Comparison of ENCODE assay signal across 1 cellular context in the genomic region with DNA sequence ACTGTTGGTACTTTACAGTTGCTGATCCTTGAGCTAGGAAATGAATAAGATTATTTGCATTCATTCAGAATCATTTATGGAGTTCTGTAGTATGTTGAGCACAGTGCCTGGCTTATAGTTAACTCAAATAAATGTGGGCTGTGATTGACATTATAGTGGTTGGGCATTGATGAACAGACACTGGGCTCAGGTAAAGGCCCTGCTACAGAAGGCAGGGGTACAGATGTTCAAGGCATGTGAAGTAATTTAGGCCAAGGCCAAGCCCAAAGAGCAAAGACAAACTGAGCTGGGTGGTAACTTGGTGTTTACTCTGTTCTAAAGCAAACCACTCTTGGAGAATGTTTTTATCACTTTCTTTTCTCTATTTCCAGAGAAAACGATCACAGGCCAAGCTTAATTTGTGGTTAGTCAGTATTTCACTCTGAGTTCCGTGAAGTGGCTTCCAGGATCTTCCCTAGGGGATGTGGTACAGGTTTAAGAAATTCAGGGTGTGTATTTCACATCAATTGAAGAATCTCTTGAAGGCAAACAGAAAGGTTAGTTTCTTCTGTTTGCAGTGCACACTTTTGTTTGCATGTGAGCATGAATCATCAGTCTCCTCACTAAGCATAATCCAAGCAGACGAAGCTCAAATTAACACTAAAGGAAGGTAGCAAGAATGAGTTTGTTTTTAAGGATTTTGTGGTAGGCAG.
TF ChIP-seq lines count a peak whose summit lies in the region.

No MANE protein-coding gene starts in this region.

TF ChIP-seq in HepG2, 621 proteins besides CTCF, POLR2A, EP300 and RAD21 (continued from another document and continues in another):
- peak; percentile 77 for TF ChIP-seq GATAD2A (CRISPR knock-in tag; IDR thresholded peaks at IDR 0.05)
- no peak for TF ChIP-seq YEATS4 (CRISPR knock-in tag; IDR thresholded peaks at IDR 0.05; ENCODE audit: borderline replicate concordance)
- no peak for TF ChIP-seq GZF1 (CRISPR knock-in tag; IDR thresholded peaks at IDR 0.05)
- TF ChIP-seq SAFB2 (CRISPR knock-in tag; IDR thresholded peaks at IDR 0.05; ENCODE audit: borderline replicate concordance, low read depth), result no peak
- TF ChIP-seq BORCS8-MEF2B (CRISPR knock-in tag; IDR thresholded peaks at IDR 0.05), result no peak
- no peak for TF ChIP-seq THAP11 (CRISPR knock-in tag; IDR thresholded peaks at IDR 0.05)
- TF ChIP-seq KLF16 (CRISPR knock-in tag; IDR thresholded peaks at IDR 0.05), result no peak
- TF ChIP-seq ZNF264 (CRISPR knock-in tag; IDR thresholded peaks at IDR 0.05), result no peak; the same call in 1 of the 2 replicates
- peak; percentile 90; the same call in 1 of the 2 replicates for TF ChIP-seq HMG20B (CRISPR knock-in tag; conservative IDR thresholded peaks at IDR 0.05)
- TF ChIP-seq, protein P1, sequence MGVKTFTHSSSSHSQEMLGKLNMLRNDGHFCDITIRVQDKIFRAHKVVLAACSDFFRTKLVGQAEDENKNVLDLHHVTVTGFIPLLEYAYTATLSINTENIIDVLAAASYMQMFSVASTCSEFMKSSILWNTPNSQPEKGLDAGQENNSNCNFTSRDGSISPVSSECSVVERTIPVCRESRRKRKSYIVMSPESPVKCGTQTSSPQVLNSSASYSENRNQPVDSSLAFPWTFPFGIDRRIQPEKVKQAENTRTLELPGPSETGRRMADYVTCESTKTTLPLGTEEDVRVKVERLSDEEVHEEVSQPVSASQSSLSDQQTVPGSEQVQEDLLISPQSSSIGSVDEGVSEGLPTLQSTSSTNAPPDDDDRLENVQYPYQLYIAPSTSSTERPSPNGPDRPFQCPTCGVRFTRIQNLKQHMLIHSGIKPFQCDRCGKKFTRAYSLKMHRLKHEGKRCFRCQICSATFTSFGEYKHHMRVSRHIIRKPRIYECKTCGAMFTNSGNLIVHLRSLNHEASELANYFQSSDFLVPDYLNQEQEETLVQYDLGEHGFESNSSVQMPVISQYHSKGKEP (CRISPR knock-in tag; IDR thresholded peaks at IDR 0.05), result no peak
- TF ChIP-seq ZNF644 (CRISPR knock-in tag; IDR thresholded peaks at IDR 0.05; ENCODE audit: low read depth), result no peak
- TF ChIP-seq, protein P2, sequence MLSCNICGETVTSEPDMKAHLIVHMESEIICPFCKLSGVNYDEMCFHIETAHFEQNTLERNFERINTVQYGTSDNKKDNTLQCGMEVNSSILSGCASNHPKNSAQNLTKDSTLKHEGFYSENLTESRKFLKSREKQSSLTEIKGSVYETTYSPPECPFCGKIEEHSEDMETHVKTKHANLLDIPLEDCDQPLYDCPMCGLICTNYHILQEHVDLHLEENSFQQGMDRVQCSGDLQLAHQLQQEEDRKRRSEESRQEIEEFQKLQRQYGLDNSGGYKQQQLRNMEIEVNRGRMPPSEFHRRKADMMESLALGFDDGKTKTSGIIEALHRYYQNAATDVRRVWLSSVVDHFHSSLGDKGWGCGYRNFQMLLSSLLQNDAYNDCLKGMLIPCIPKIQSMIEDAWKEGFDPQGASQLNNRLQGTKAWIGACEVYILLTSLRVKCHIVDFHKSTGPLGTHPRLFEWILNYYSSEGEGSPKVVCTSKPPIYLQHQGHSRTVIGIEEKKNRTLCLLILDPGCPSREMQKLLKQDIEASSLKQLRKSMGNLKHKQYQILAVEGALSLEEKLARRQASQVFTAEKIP (CRISPR knock-in tag; IDR thresholded peaks at IDR 0.05; ENCODE audit: borderline replicate concordance), result no peak
- no peak for TF ChIP-seq ZNF780A (CRISPR knock-in tag; IDR thresholded peaks at IDR 0.05)
- TF ChIP-seq, protein P3, sequence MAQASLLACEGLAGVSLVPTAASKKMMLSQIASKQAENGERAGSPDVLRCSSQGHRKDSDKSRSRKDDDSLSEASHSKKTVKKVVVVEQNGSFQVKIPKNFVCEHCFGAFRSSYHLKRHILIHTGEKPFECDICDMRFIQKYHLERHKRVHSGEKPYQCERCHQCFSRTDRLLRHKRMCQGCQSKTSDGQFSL (CRISPR knock-in tag; IDR thresholded peaks at IDR 0.05), result no peak
- 0 out of 2 replicates have a peak, but pooled peaks have one; percentile 26 for TF ChIP-seq CCDC6 (CRISPR knock-in tag; IDR thresholded peaks at IDR 0.05)
- 0 out of 2 replicates have a peak, but pooled peaks have one; percentile 56 for TF ChIP-seq FOXJ3 (CRISPR knock-in tag; IDR thresholded peaks at IDR 0.05; ENCODE audit: borderline replicate concordance)
- TF ChIP-seq, protein P4, sequence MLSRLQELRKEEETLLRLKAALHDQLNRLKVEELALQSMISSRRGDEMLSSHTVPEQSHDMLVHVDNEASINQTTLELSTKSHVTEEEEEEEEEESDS (CRISPR knock-in tag; IDR thresholded peaks at IDR 0.05; ENCODE audit: borderline replicate concordance), result no peak
- TF ChIP-seq, protein P5, sequence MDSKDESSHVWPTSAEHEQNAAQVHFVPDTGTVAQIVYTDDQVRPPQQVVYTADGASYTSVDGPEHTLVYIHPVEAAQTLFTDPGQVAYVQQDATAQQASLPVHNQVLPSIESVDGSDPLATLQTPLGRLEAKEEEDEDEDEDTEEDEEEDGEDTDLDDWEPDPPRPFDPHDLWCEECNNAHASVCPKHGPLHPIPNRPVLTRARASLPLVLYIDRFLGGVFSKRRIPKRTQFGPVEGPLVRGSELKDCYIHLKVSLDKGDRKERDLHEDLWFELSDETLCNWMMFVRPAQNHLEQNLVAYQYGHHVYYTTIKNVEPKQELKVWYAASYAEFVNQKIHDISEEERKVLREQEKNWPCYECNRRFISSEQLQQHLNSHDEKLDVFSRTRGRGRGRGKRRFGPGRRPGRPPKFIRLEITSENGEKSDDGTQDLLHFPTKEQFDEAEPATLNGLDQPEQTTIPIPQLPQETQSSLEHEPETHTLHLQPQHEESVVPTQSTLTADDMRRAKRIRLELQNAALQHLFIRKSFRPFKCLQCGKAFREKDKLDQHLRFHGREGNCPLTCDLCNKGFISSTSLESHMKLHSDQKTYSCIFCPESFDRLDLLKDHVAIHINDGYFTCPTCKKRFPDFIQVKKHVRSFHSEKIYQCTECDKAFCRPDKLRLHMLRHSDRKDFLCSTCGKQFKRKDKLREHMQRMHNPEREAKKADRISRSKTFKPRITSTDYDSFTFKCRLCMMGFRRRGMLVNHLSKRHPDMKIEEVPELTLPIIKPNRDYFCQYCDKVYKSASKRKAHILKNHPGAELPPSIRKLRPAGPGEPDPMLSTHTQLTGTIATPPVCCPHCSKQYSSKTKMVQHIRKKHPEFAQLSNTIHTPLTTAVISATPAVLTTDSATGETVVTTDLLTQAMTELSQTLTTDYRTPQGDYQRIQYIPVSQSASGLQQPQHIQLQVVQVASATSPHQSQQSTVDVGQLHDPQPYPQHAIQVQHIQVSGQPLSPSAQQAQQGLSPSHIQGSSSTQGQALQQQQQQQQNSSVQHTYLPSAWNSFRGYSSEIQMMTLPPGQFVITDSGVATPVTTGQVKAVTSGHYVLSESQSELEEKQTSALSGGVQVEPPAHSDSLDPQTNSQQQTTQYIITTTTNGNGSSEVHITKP (CRISPR knock-in tag; IDR thresholded peaks at IDR 0.05; ENCODE audit: low read depth), result no peak
- TF ChIP-seq, protein P6, sequence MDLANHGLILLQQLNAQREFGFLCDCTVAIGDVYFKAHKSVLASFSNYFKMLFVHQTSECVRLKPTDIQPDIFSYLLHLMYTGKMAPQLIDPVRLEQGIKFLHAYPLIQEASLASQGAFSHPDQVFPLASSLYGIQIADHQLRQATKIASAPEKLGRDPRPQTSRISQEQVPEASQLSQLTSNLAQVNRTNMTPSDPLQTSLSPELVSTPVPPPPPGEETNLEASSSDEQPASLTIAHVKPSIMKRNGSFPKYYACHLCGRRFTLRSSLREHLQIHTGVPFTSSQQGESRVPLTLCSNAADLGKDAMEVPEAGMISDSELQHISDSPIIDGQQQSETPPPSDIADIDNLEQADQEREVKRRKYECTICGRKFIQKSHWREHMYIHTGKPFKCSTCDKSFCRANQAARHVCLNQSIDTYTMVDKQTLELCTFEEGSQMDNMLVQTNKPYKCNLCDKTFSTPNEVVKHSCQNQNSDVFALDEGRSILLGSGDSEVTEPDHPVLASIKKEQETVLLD (CRISPR knock-in tag; IDR thresholded peaks at IDR 0.05; ENCODE audit: low read depth), result no peak
- TF ChIP-seq ZNF615 (CRISPR knock-in tag; IDR thresholded peaks at IDR 0.05; ENCODE audit: borderline replicate concordance), result no peak
- TF ChIP-seq FOXA1 (IDR thresholded peaks at IDR 0.05), result no peak
- no peak; the same call in none of the 2 replicates for TF ChIP-seq FOXA1 (CRISPR knock-in tag; IDR thresholded peaks at IDR 0.05)
- TF ChIP-seq, protein P7, sequence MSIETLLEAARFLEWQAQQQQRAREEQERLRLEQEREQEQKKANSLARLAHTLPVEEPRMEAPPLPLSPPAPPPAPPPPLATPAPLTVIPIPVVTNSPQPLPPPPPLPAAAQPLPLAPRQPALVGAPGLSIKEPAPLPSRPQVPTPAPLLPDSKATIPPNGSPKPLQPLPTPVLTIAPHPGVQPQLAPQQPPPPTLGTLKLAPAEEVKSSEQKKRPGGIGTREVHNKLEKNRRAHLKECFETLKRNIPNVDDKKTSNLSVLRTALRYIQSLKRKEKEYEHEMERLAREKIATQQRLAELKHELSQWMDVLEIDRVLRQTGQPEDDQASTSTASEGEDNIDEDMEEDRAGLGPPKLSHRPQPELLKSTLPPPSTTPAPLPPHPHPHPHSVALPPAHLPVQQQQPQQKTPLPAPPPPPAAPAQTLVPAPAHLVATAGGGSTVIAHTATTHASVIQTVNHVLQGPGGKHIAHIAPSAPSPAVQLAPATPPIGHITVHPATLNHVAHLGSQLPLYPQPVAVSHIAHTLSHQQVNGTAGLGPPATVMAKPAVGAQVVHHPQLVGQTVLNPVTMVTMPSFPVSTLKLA (IDR thresholded peaks at IDR 0.05), result no peak
- no peak for TF ChIP-seq KLF9 (CRISPR knock-in tag; IDR thresholded peaks at IDR 0.05; ENCODE audit: low read depth)
- no peak for TF ChIP-seq ZNF224 (CRISPR knock-in tag; IDR thresholded peaks at IDR 0.05)
- TF ChIP-seq, protein P8, sequence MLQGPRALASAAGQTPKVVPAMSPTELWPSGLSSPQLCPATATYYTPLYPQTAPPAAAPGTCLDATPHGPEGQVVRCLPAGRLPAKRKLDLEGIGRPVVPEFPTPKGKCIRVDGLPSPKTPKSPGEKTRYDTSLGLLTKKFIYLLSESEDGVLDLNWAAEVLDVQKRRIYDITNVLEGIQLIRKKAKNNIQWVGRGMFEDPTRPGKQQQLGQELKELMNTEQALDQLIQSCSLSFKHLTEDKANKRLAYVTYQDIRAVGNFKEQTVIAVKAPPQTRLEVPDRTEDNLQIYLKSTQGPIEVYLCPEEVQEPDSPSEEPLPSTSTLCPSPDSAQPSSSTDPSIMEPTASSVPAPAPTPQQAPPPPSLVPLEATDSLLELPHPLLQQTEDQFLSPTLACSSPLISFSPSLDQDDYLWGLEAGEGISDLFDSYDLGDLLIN (CRISPR knock-in tag; IDR thresholded peaks at IDR 0.05; ENCODE audit: borderline replicate concordance), result no peak
- peak; percentile 20; the same call in 1 of the 2 replicates for TF ChIP-seq NFIC (IDR thresholded peaks at IDR 0.05; ENCODE audit: low read length)
- TF ChIP-seq ZNF230 (CRISPR knock-in tag; IDR thresholded peaks at IDR 0.05), result no peak
- TF ChIP-seq PRMT3 (CRISPR knock-in tag; IDR thresholded peaks at IDR 0.05; ENCODE audit: borderline replicate concordance, low read depth), result no peak
- no peak for TF ChIP-seq HOXD1 (CRISPR knock-in tag; IDR thresholded peaks at IDR 0.05)
- no peak for TF ChIP-seq SMAD9 (CRISPR knock-in tag; IDR thresholded peaks at IDR 0.05)
- no peak for TF ChIP-seq SP2 (CRISPR knock-in tag; IDR thresholded peaks at IDR 0.05)
- TF ChIP-seq TEAD3 (CRISPR knock-in tag; optimal IDR thresholded peaks at IDR 0.05; ENCODE audit: borderline replicate concordance), result peak; percentile 39
- TF ChIP-seq ZFP37 (CRISPR knock-in tag; IDR thresholded peaks at IDR 0.05; ENCODE audit: borderline replicate concordance), result no peak
- TF ChIP-seq ZKSCAN5 (CRISPR knock-in tag; IDR thresholded peaks at IDR 0.05), result no peak
- no peak for TF ChIP-seq GABPA (IDR thresholded peaks at IDR 0.05; ENCODE audit: low read depth, low read length)
- TF ChIP-seq GABPA (CRISPR knock-in tag; IDR thresholded peaks at IDR 0.05; ENCODE audit: low read depth), result no peak
- 0 out of 2 replicates have a peak, but pooled peaks have one; percentile 17 for TF ChIP-seq ZNF331 (CRISPR knock-in tag; IDR thresholded peaks at IDR 0.05)
- no peak for TF ChIP-seq FOXP1 (IDR thresholded peaks at IDR 0.05)
- TF ChIP-seq FOXP1 (CRISPR knock-in tag; IDR thresholded peaks at IDR 0.05), result 0 out of 2 replicates have a peak, but pooled peaks have one; percentile 21
